21 cellular contexts compared by ENCODE assay signal in genomic region chr9:126531591-126531990, GRCh38.
DNase-seq lines count a peak whose midpoint lies in the region; ATAC-seq, FAIRE-seq and TF ChIP-seq lines count a peak whose summit lies in the region.
"Had no signal": no experiment of that assay in that cellular context is flagged by ENCODE, and none has a peak within 500 bp of the region (broad histone marks: within the 10 kb centered on the region; RNA-seq: fewer than 3 reads in every experiment).

No MANE protein-coding gene starts in this region.

- peaks cover 3% of the 10 kb centered on the region; the same call in 1 of the 2 replicates for H3K4me1 ChIP-seq in H9 (ENCODE audit: insufficient read depth, low read length)
- H3K4me1 ChIP-seq in H1 (replicated peaks in 1 of 4; ENCODE audit: control insufficient read depth in 3 of 4, insufficient read depth in 4 of 4, low read length in 3 of 4): peaks cover 14 to 36% (median 18%) of the 10 kb centered on the region in 4 experiments
- H3K4me1 ChIP-seq in spleen: peaks cover 0 to 58% (median 31%) of the 10 kb centered on the region in 6 donors

- H2AK5ac ChIP-seq in H9 (ENCODE audit: insufficient read length, low read length): no peak overlapping the region
- no peak overlapping the region for H2AK5ac ChIP-seq in H1 (ENCODE audit: low read depth, low read length)

- no peak overlapping the region for H3K4me3 ChIP-seq in H1 (ENCODE audit: extremely low read depth in 1 of 4, insufficient read depth in 2 of 4, low read depth in 3 of 4, low read length in 4 of 4)
- H3K4me3 ChIP-seq in spleen: no peak overlapping the region
- H3K4me3 ChIP-seq: gastroesophageal sphincter, lung had no signal

- H4K5ac ChIP-seq in H9 (ENCODE audit: insufficient read length, low read depth, low read length) (no peak overlapping the region), H1 (ENCODE audit: insufficient read length, low read depth, low read length) (no peak overlapping the region)

- no CpG with 5 or more reads among the region's 5 CpGs for WGBS in H9 (ENCODE audit: extremely low coverage, insufficient read length, low lambda C conversion rate)
- WGBS in H1 (ENCODE audit: extremely low coverage in 1 of 2, insufficient coverage in 1 of 2, insufficient read length in 1 of 2, insufficient replicate concordance in 2 of 2, low coverage in 1 of 2, low lambda C conversion rate in 2 of 2, missing lambda C conversion rate in 1 of 2), 2 experiments: 82% methylated on average over 5 of the region's 5 CpGs; no CpG with 5 or more reads in 1 of the 2 experiments
- 66 to 92% (median 76%) methylated on average over 5 of the region's 5 CpGs for WGBS in spleen, 5 donors

- DNase-seq in H9 (peak; percentile 24), H1 (ENCODE audit: low read depth in 1 of 2, low spot score in 2 of 2) (no peak), myocyte (ENCODE audit: low read depth) (peak; percentile 62), spleen (peak; percentile 51), OCI-M1 (lab: John Stamatoyannopoulos, UW) (no peak), GOT3 (lab: John Stamatoyannopoulos, UW) (no peak)
- DNase-seq: activated CD4-positive, alpha-beta T cell treated with anti-CD3 and anti-CD28 coated beads, Interleukin-2, amount 50 U/mL, for 1 hour; cortex of kidney; NCI-H2029 treated with DMSO at 0.1 percent for 48 hours; NCI-H345; NCI-H748 treated with DMSO at 0.1 percent for 48 hours; retina; stimulated activated CD4-positive, alpha-beta T cell treated with anti-CD3 and anti-CD28 coated beads, Interleukin-15, amount 100 ng/mL, for 24 hours had no signal

- H3K27ac ChIP-seq in H9 (ENCODE audit: insufficient read length, low read depth, low read length): no peak overlapping the region
- no peak overlapping the region for H3K27ac ChIP-seq in H1 (ENCODE audit: low read depth, low read length)
- H3K27ac ChIP-seq in spleen: peak overlapping the region in 2 of 8 donors; percentile 77 to 87
- H3K27ac ChIP-seq: C4-2B, RWPE1, VCaP had no signal

- H3K27ac Mint-ChIP-seq in H9: no peak overlapping the region
- H3K27ac Mint-ChIP-seq: activated naive CD4-positive, alpha-beta T cell treated with anti-CD3 and anti-CD28 coated beads, Interleukin-2, amount 50 U/mL, for 24 hours had no signal

- H3K4me1 Mint-ChIP-seq in H9: peaks cover 66 to 76% of the 10 kb centered on the region in 2 experiments
- H3K4me1 Mint-ChIP-seq: activated naive CD4-positive, alpha-beta T cell treated with anti-CD3 and anti-CD28 coated beads, Interleukin-2, amount 50 U/mL, for 24 hours had no signal

- H2BK20ac ChIP-seq in H9 (ENCODE audit: low read depth, low read length, poor library complexity, severe bottlenecking) (no peak overlapping the region), H1 (ENCODE audit: low read length) (peak overlapping the region; percentile 13; the same call in 1 of the 2 replicates)

- H3K18ac ChIP-seq in H9 (ENCODE audit: insufficient read length, low read depth, low read length) (no peak overlapping the region), H1 (ENCODE audit: extremely low read depth, low read length) (no peak overlapping the region; the same call in 1 of the 2 replicates)

- H3K9me3 ChIP-seq in H9 (ENCODE audit: control insufficient read depth, low read depth, low read length) (no peaks in the 10 kb centered on the region), H1 (ENCODE audit: insufficient read depth in 2 of 2, low read depth in 1 of 2, low read length in 1 of 2) (no peaks in the 10 kb centered on the region), spleen (no peaks in the 10 kb centered on the region)
- H3K9me3 ChIP-seq: gastroesophageal sphincter had no signal

- no peak overlapping the region for H3K4me3 Mint-ChIP-seq in H9
- H3K4me3 Mint-ChIP-seq: activated naive CD4-positive, alpha-beta T cell treated with anti-CD3 and anti-CD28 coated beads, Interleukin-2, amount 50 U/mL, for 24 hours had no signal

- H4K20me1 ChIP-seq in H9 (ENCODE audit: control insufficient read depth, insufficient read depth, insufficient read length) (no peaks in the 10 kb centered on the region), H1 (replicated peaks in 1 of 2; ENCODE audit: control insufficient read depth in 1 of 2, insufficient read depth in 2 of 2, low read length in 2 of 2) (no peaks in the 10 kb centered on the region)

- intact Hi-C loops in spleen (cut with DNase I; ENCODE audit: low total_unique reads): no loop called here

- no peaks in the 10 kb centered on the region for H3K23me2 ChIP-seq in H9 (ENCODE audit: insufficient read length, low read depth, low read length, poor library complexity, severe bottlenecking)
- peaks cover 5% of the 10 kb centered on the region; the same call in 1 of the 2 replicates for H3K23me2 ChIP-seq in H1 (ENCODE audit: low read depth, low read length)

- H2BK120ac ChIP-seq in H9 (ENCODE audit: low read depth, low read length, poor library complexity, severe bottlenecking) (no peak overlapping the region), H1 (replicated peaks; ENCODE audit: low read depth, low read length) (no peak overlapping the region)

- peaks cover 37% of the 10 kb centered on the region for H3K27me3 Mint-ChIP-seq in H9 (ENCODE audit: low read depth)

- no peaks in the 10 kb centered on the region for H3K79me1 ChIP-seq in H9 (ENCODE audit: insufficient read depth, low read depth, low read length, poor library complexity, severe bottlenecking)
- no peaks in the 10 kb centered on the region for H3K79me1 ChIP-seq in H1 (ENCODE audit: low read depth, low read length)

- TF ChIP-seq CTCF in H9 (conservative IDR thresholded peaks at IDR 0.05) (no peak), H1 (IDR thresholded peaks at IDR 0.05; ENCODE audit: control extremely low read depth in 1 of 3, insufficient read depth in 1 of 3, low read depth in 1 of 3, low read length in 3 of 3) (no peak), spleen (IDR thresholded peaks at IDR 0.05 in 8 of 11, conservative IDR thresholded peaks at IDR 0.05 in 3 of 11) (no peak)

- ATAC-seq in HG03097 (IDR thresholded peaks at IDR 0.05; ENCODE audit: low FRiP score, unreplicated experiment): no peak

- H3K23ac ChIP-seq in H9 (ENCODE audit: insufficient read length, low read depth, low read length) (no peak overlapping the region), H1 (ENCODE audit: insufficient read length) (no peak overlapping the region)

- TF ChIP-seq POLR2A in H1 (IDR thresholded peaks at IDR 0.05; ENCODE audit: control extremely low read depth in 1 of 2, low read depth in 2 of 2, low read length in 2 of 2) (no peak), spleen (IDR thresholded peaks at IDR 0.05) (no peak)

- no peak overlapping the region for H3T11ph ChIP-seq in H9 (ENCODE audit: low read length)

- POLR2A ChIA-PET in H1 (lab: Charles Lee; ENCODE audit: partially characterized antibody): no interaction called here

- no peaks in the 10 kb centered on the region; a peak in 1 of 5 replicates for H3K9me3 Mint-ChIP-seq in H9
- H3K9me3 Mint-ChIP-seq: activated naive CD4-positive, alpha-beta T cell treated with anti-CD3 and anti-CD28 coated beads, Interleukin-2, amount 50 U/mL, for 24 hours had no signal

- H2BK5ac ChIP-seq in H9 (ENCODE audit: insufficient read length, low read length) (no peak overlapping the region), H1 (ENCODE audit: low read depth, low read length) (no peak overlapping the region)

- no peak overlapping the region for H3K4ac ChIP-seq in H9 (ENCODE audit: low read depth, low read length)
- no peak overlapping the region for H3K4ac ChIP-seq in H1 (replicated peaks; ENCODE audit: insufficient read length, low read depth, low read length)

- H3K56ac ChIP-seq in H9 (ENCODE audit: insufficient read length, low read depth, low read length): no peak overlapping the region
- H3K56ac ChIP-seq in H1 (replicated peaks; ENCODE audit: insufficient read length, low read depth, low read length): no peak overlapping the region

- H3K14ac ChIP-seq in H9 (ENCODE audit: insufficient read depth, low read length) (no peak overlapping the region), H1 (ENCODE audit: insufficient read length) (no peak overlapping the region)

- CTCF ChIA-PET in H1 (lab: Charles Lee; ENCODE audit: partially characterized antibody): interaction anchor here (0.6 to 6.1 kb wide), 12 partner anchors 12 to 1867 kb away, joined by 3 to 34 read pairs (median 7); no protein-coding TSS in a partner anchor

- H3K27me3 ChIP-seq in H9 (ENCODE audit: insufficient read depth, low read length) (no peaks in the 10 kb centered on the region; the same call in 1 of the 2 replicates), H1 (replicated peaks in 1 of 4; ENCODE audit: control insufficient read depth in 3 of 4, extremely low read depth in 1 of 4, insufficient read depth in 3 of 4, low read length in 3 of 4) (peaks cover 0 to 8% (median 5%) of the 10 kb centered on the region in 4 experiments; a peak in 5 of 7 replicates), spleen (replicated peaks in 1 of 7) (peaks cover 0 to 22% (median 5%) of the 10 kb centered on the region in 7 donors)

- H4K91ac ChIP-seq in H9 (ENCODE audit: insufficient read length, low read depth, low read length) (no peak overlapping the region), H1 (replicated peaks; ENCODE audit: insufficient read length, low read length) (peak overlapping the region; percentile 77)

- H4K8ac ChIP-seq in H9 (replicated peaks; ENCODE audit: insufficient read length, low read depth, low read length) (no peak overlapping the region), H1 (ENCODE audit: extremely low read depth, insufficient read depth, low read length) (no peak overlapping the region)

- no peak for FAIRE-seq in H1 (lab: Jason Lieb, UNC)
- FAIRE-seq: endometrium had no signal

- H2BK12ac ChIP-seq in H9 (ENCODE audit: insufficient read length, low read depth, low read length) (no peak overlapping the region), H1 (ENCODE audit: low read depth, low read length) (peak overlapping the region; percentile 55; the same call in 1 of the 2 replicates)

- no peak overlapping the region for H2BK15ac ChIP-seq in H9 (ENCODE audit: low read depth, low read length)
- 0 out of 2 replicates have a peak overlapping the region, but pooled peaks have one; percentile 46 for H2BK15ac ChIP-seq in H1 (ENCODE audit: low read length)

- H3K9ac ChIP-seq in H9 (ENCODE audit: extremely low read depth, insufficient read length, low read length): no peak overlapping the region
- no peak overlapping the region for H3K9ac ChIP-seq in H1 (replicated peaks in 1 of 4; ENCODE audit: extremely low read depth in 1 of 4, low read depth in 3 of 4, low read length in 3 of 4)

- no peak for TF ChIP-seq RAD21 in H1 (IDR thresholded peaks at IDR 0.05 in 1 of 2, conservative IDR thresholded peaks at IDR 0.05 in 1 of 2; ENCODE audit: low read depth in 2 of 2, low read length in 2 of 2)

- H3K36me3 ChIP-seq in H1 (ENCODE audit: control insufficient read depth in 2 of 4, insufficient read depth in 4 of 4, low read length in 3 of 4) (no peaks in the 10 kb centered on the region), spleen (no peaks in the 10 kb centered on the region)
- H3K36me3 ChIP-seq: gastroesophageal sphincter had no signal

- H2AFZ ChIP-seq in H9 (ENCODE audit: low read length) (no peak overlapping the region), H1 (ENCODE audit: low read length) (peak overlapping the region; percentile 37; the same call in 1 of the 2 replicates)

- TF ChIP-seq EP300 in H1 (IDR thresholded peaks at IDR 0.05; ENCODE audit: borderline replicate concordance in 1 of 2, low read depth in 2 of 2, low read length in 2 of 2): no peak

- no peaks in the 10 kb centered on the region for H3K79me2 ChIP-seq in H9 (ENCODE audit: insufficient read depth, low read length)
- H3K79me2 ChIP-seq in H1 (ENCODE audit: control insufficient read depth in 1 of 2, insufficient read depth in 2 of 2, low read length in 2 of 2): no peaks in the 10 kb centered on the region

- H3K36me3 Mint-ChIP-seq in H9 (ENCODE audit: insufficient read depth in 1 of 3, low read depth in 3 of 3): no peaks in the 10 kb centered on the region; a peak in 1 of 7 replicates
- H3K36me3 Mint-ChIP-seq: activated naive CD4-positive, alpha-beta T cell treated with anti-CD3 and anti-CD28 coated beads, Interleukin-2, amount 50 U/mL, for 24 hours had no signal

- H3K4me2 ChIP-seq in H9 (ENCODE audit: insufficient read depth, insufficient read length, low read length) (no peak overlapping the region), H1 (ENCODE audit: insufficient read depth in 1 of 2, low read depth in 2 of 2, low read length in 2 of 2) (no peak overlapping the region)

Comparison
In these comparisons a context has a peak if more than half of its experiments do, and no peak if none do; other contexts are left out.
1. DNase-seq: peak in H9 (single experiment), myocyte (single experiment) and spleen (single experiment); none in H1 (0 of 2), OCI-M1 (single experiment) and GOT3 (single experiment).